ENCODE assay signal across 1 cellular context in the genomic region with DNA sequence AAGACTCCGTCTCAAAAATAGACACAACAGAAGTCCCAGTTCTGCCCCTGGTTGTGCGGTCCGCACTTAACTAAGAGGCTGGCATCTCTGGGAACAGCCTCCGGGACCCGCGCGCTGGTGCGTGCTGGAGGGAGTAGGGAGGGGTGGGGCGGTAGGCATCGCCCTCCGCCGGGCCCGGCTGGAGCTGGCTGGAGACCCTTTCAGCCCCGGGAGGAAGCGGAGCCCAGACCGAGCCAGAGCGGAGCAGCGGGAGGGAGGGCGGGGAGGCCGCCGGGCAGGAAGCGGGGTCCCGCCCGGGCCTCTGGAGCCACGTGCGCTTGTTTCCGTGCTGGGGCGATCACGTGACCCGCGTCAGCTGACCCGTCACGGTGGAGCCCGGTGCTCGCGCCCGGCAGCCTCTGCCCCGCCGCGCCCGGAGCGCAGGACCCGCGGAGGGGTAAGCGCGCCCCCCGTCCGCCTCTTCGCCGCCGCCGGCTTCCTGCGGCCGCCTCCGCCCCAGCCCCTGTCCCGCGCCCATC.
TF ChIP-seq lines count a peak whose summit lies in the region.

Gene WDR81 (plus strand): TSS at position 354 of the 518 bp plus-strand sequence. CDS start 256 bp downstream, outside the sequence.

TF ChIP-seq in HepG2, 621 proteins besides CTCF, POLR2A, EP300 and RAD21 (continued from another document and continues in another):
- 0 out of 2 replicates have a peak, but pooled peaks have one; percentile 68 for TF ChIP-seq CSRNP1 (CRISPR knock-in tag; IDR thresholded peaks at IDR 0.05)
- TF ChIP-seq ZKSCAN1 (IDR thresholded peaks at IDR 0.05; ENCODE audit: low read length): no peak
- TF ChIP-seq ZNF660 (CRISPR knock-in tag; IDR thresholded peaks at IDR 0.05; ENCODE audit: borderline replicate concordance, low read depth): no peak
- TF ChIP-seq KDM5A (IDR thresholded peaks at IDR 0.05; ENCODE audit: borderline replicate concordance, low read length): peak; percentile 80
- TF ChIP-seq, protein P1, sequence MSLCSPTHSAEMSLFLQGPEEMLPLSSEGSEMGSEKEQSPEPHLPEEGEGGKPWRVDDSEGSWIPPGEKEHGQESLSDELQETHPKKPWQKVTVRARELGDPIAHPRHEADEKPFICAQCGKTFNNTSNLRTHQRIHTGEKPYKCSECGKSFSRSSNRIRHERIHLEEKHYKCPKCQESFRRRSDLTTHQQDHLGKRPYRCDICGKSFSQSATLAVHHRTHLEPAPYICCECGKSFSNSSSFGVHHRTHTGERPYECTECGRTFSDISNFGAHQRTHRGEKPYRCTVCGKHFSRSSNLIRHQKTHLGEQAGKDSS (CRISPR knock-in tag; IDR thresholded peaks at IDR 0.05; ENCODE audit: borderline replicate concordance, low read depth): no peak
- TF ChIP-seq KDM2A (CRISPR knock-in tag; IDR thresholded peaks at IDR 0.05; ENCODE audit: borderline replicate concordance, low read depth): peak; percentile 82
- TF ChIP-seq, protein P2, sequence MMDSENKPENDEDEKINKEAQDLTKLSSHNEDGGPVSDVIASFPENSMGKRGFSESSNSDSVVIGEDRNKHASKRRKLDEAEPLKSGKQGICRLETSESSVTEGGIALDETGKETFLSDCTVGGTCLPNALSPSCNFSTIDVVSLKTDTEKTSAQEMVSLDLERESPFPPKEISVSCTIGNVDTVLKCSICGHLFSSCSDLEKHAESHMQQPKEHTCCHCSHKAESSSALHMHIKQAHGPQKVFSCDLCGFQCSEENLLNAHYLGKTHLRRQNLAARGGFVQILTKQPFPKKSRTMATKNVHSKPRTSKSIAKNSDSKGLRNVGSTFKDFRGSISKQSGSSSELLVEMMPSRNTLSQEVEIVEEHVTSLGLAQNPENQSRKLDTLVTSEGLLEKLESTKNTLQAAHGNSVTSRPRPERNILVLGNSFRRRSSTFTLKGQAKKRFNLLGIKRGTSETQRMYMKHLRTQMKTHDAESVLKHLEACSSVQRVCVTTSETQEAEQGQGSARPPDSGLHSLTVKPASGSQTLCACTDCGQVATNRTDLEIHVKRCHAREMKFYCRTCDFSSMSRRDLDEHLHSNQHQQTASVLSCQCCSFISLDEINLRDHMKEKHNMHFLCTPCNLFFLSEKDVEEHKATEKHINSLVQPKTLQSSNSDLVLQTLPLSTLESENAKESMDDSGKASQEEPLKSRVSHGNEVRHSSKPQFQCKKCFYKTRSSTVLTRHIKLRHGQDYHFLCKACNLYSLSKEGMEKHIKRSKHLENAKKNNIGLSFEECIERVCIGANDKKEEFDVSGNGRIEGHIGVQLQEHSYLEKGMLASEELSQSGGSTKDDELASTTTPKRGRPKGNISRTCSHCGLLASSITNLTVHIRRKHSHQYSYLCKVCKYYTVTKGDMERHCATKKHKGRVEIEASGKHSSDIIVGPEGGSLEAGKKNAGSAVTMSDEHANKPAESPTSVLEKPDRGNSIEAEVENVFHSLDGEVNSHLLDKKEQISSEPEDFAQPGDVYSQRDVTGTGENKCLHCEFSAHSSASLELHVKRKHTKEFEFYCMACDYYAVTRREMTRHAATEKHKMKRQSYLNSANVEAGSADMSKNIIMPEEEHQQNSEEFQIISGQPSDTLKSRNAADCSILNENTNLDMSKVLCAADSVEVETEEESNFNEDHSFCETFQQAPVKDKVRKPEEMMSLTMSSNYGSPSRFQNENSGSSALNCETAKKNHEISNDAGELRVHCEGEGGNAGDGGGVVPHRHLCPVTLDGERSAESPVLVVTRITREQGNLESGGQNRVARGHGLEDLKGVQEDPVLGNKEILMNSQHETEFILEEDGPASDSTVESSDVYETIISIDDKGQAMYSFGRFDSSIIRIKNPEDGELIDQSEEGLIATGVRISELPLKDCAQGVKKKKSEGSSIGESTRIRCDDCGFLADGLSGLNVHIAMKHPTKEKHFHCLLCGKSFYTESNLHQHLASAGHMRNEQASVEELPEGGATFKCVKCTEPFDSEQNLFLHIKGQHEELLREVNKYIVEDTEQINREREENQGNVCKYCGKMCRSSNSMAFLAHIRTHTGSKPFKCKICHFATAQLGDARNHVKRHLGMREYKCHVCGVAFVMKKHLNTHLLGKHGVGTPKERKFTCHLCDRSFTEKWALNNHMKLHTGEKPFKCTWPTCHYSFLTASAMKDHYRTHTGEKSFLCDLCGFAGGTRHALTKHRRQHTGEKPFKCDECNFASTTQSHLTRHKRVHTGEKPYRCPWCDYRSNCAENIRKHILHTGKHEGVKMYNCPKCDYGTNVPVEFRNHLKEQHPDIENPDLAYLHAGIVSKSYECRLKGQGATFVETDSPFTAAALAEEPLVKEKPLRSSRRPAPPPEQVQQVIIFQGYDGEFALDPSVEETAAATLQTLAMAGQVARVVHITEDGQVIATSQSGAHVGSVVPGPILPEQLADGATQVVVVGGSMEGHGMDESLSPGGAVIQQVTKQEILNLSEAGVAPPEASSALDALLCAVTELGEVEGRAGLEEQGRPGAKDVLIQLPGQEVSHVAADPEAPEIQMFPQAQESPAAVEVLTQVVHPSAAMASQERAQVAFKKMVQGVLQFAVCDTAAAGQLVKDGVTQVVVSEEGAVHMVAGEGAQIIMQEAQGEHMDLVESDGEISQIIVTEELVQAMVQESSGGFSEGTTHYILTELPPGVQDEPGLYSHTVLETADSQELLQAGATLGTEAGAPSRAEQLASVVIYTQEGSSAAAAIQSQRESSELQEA (CRISPR knock-in tag; IDR thresholded peaks at IDR 0.05; ENCODE audit: not compliant biosample characterization): peak; percentile 2
- TF ChIP-seq ZNF687 (CRISPR knock-in tag; IDR thresholded peaks at IDR 0.05): peak; percentile 90
- TF ChIP-seq SALL1 (CRISPR knock-in tag; IDR thresholded peaks at IDR 0.05): peak; percentile 59
- no peak for TF ChIP-seq MAZ (IDR thresholded peaks at IDR 0.05; ENCODE audit: borderline replicate concordance, low read depth, low read length)
- peak; percentile 72 for TF ChIP-seq MAZ (CRISPR knock-in tag; IDR thresholded peaks at IDR 0.05; ENCODE audit: low read depth)
- TF ChIP-seq ZNF816 (CRISPR knock-in tag; IDR thresholded peaks at IDR 0.05; ENCODE audit: borderline replicate concordance): no peak
- TF ChIP-seq, protein P3, sequence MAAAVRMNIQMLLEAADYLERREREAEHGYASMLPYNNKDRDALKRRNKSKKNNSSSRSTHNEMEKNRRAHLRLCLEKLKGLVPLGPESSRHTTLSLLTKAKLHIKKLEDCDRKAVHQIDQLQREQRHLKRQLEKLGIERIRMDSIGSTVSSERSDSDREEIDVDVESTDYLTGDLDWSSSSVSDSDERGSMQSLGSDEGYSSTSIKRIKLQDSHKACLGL (CRISPR knock-in tag; IDR thresholded peaks at IDR 0.05): peak; percentile 76
- TF ChIP-seq ZFX (CRISPR knock-in tag; IDR thresholded peaks at IDR 0.05; ENCODE audit: low read depth): peak; percentile 54
- TF ChIP-seq FOXK2 (IDR thresholded peaks at IDR 0.05): peak; percentile 76; the same call in 1 of the 2 replicates
- TF ChIP-seq ZNF580 (CRISPR knock-in tag; IDR thresholded peaks at IDR 0.05; ENCODE audit: borderline replicate concordance, low read depth): 0 out of 2 replicates have a peak, but pooled peaks have one; percentile 40
- no peak for TF ChIP-seq HIVEP1 (CRISPR knock-in tag; IDR thresholded peaks at IDR 0.05)
- TF ChIP-seq DMAP1 (CRISPR knock-in tag; IDR thresholded peaks at IDR 0.05): peak; percentile 62; the same call in 1 of the 2 replicates
- no peak for TF ChIP-seq IRF2 (CRISPR knock-in tag; IDR thresholded peaks at IDR 0.05)
- TF ChIP-seq RXRB (CRISPR knock-in tag; IDR thresholded peaks at IDR 0.05; ENCODE audit: borderline replicate concordance): peak; percentile 48; the same call in 1 of the 2 replicates
- TF ChIP-seq MXI1 (IDR thresholded peaks at IDR 0.05; ENCODE audit: borderline replicate concordance, low read depth, low read length): peak; percentile 94; the same call in 2 of the 3 replicates
- TF ChIP-seq TMF1 (CRISPR knock-in tag; IDR thresholded peaks at IDR 0.05; ENCODE audit: low read depth): peak; percentile 89
- peak; percentile 49; the same call in 1 of the 2 replicates for TF ChIP-seq TSC22D2 (CRISPR knock-in tag; IDR thresholded peaks at IDR 0.05; ENCODE audit: borderline replicate concordance)
- no peak for TF ChIP-seq SOX13 (IDR thresholded peaks at IDR 0.05)
- TF ChIP-seq SOX13 (CRISPR knock-in tag; conservative IDR thresholded peaks at IDR 0.05 in 1 of 2, IDR thresholded peaks at IDR 0.05 in 1 of 2): peak in 1 of 2 experiments; percentile 47; a peak in 1 of 4 replicates
- TF ChIP-seq SNAPC2 (CRISPR knock-in tag; IDR thresholded peaks at IDR 0.05): 0 out of 2 replicates have a peak, but pooled peaks have one; percentile 32
- TF ChIP-seq HNRNPL (IDR thresholded peaks at IDR 0.05; ENCODE audit: low read depth, low read length): no peak
- TF ChIP-seq ZFP82 (CRISPR knock-in tag; IDR thresholded peaks at IDR 0.05; ENCODE audit: borderline replicate concordance): no peak; the same call in 1 of the 2 replicates
- TF ChIP-seq RARA (CRISPR knock-in tag; IDR thresholded peaks at IDR 0.05): peak; percentile 66
- TF ChIP-seq, protein P4, sequence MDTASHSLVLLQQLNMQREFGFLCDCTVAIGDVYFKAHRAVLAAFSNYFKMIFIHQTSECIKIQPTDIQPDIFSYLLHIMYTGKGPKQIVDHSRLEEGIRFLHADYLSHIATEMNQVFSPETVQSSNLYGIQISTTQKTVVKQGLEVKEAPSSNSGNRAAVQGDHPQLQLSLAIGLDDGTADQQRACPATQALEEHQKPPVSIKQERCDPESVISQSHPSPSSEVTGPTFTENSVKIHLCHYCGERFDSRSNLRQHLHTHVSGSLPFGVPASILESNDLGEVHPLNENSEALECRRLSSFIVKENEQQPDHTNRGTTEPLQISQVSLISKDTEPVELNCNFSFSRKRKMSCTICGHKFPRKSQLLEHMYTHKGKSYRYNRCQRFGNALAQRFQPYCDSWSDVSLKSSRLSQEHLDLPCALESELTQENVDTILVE (CRISPR knock-in tag; IDR thresholded peaks at IDR 0.05): peak; percentile 57; the same call in 1 of the 2 replicates
- peak; percentile 63; the same call in 1 of the 2 replicates for TF ChIP-seq YEATS2 (CRISPR knock-in tag; IDR thresholded peaks at IDR 0.05; ENCODE audit: borderline replicate concordance)
- TF ChIP-seq, protein P5, sequence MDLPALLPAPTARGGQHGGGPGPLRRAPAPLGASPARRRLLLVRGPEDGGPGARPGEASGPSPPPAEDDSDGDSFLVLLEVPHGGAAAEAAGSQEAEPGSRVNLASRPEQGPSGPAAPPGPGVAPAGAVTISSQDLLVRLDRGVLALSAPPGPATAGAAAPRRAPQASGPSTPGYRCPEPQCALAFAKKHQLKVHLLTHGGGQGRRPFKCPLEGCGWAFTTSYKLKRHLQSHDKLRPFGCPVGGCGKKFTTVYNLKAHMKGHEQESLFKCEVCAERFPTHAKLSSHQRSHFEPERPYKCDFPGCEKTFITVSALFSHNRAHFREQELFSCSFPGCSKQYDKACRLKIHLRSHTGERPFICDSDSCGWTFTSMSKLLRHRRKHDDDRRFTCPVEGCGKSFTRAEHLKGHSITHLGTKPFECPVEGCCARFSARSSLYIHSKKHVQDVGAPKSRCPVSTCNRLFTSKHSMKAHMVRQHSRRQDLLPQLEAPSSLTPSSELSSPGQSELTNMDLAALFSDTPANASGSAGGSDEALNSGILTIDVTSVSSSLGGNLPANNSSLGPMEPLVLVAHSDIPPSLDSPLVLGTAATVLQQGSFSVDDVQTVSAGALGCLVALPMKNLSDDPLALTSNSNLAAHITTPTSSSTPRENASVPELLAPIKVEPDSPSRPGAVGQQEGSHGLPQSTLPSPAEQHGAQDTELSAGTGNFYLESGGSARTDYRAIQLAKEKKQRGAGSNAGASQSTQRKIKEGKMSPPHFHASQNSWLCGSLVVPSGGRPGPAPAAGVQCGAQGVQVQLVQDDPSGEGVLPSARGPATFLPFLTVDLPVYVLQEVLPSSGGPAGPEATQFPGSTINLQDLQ (CRISPR knock-in tag; IDR thresholded peaks at IDR 0.05): peak; percentile 30; the same call in 1 of the 2 replicates
